In genomic region chr16:67195676-67196075, GRCh38 we compare ENCODE assay signal across 18 cellular contexts. TPM values are rescaled to one million over a fixed set of nuclear protein-coding genes. Genes with fewer than 3 reads are reported as not detected.
DNase-seq lines count a peak whose midpoint lies in the region; ATAC-seq, FAIRE-seq and TF ChIP-seq lines count a peak whose summit lies in the region.
"Had no signal": no experiment of that assay in that cellular context is flagged by ENCODE, and none has a peak within 500 bp of the region (broad histone marks: within the 10 kb centered on the region; RNA-seq: fewer than 3 reads in every experiment).

No MANE protein-coding gene starts in this region.

- POLR2A ChIA-PET in HCT116 (lab: Charles Lee), result interaction anchor here (0.8 kb wide), 1 partner anchor 235 kb away, joined by 3 read pairs; the partner anchor contains the start of gene CES3

- H3K4me1 ChIP-seq in HCT116 (ENCODE audit: control insufficient read depth in 1 of 2, insufficient read depth in 2 of 2, low read length in 2 of 2) (peaks cover 26 to 52% of the 10 kb centered on the region in 2 experiments), astrocyte (ENCODE audit: insufficient read depth, low read length) (peaks cover 15% of the 10 kb centered on the region), aorta (ENCODE audit: control insufficient read depth in 1 of 2, insufficient read depth in 2 of 2, low read length in 2 of 2) (no peaks in the 10 kb centered on the region)

- TF ChIP-seq CTCF in HCT116 (IDR thresholded peaks at IDR 0.05 in 2 of 3, conservative IDR thresholded peaks at IDR 0.05 in 1 of 3; ENCODE audit: borderline replicate concordance in 1 of 3, insufficient read depth in 1 of 3, low read depth in 2 of 3, low read length in 2 of 3) (no peak), astrocyte (IDR thresholded peaks at IDR 0.05; ENCODE audit: insufficient read depth, low read depth, low read length) (no peak), neural crest cell (conservative IDR thresholded peaks at IDR 0.05) (no peak)

- ATAC-seq in activated T-cell treated with anti-CD3 and anti-CD28 coated beads, Interleukin-2, amount 50 U/mL, for 4 hours, result no peak
- no peak for ATAC-seq in HCT116
- ATAC-seq in aorta (ENCODE audit: low FRiP score), result no peak
- ATAC-seq: A549 had no signal

- H3K9me2 ChIP-seq in HCT116 (ENCODE audit: insufficient read depth), result no peaks in the 10 kb centered on the region

- RAD21 ChIA-PET in HCT116 (lab: Charles Lee; ENCODE audit: low non-redundant PET in 1 of 2, low total read pairs in 2 of 2, uncharacterized antibody in 2 of 2, unreplicated experiment in 2 of 2), result no interaction called here

- peaks cover 52% of the 10 kb centered on the region for H3K4me1 Mint-ChIP-seq in activated T-cell treated with anti-CD3 and anti-CD28 coated beads, Interleukin-2, amount 50 U/mL, for 24 hours (ENCODE audit: low read depth)
- H3K4me1 Mint-ChIP-seq in activated T-cell treated with anti-CD3 and anti-CD28 coated beads, Interleukin-2, amount 50 U/mL, for 4 hours (ENCODE audit: low read depth), result peaks cover 35% of the 10 kb centered on the region
- H3K4me1 Mint-ChIP-seq in astrocyte (ENCODE audit: low read depth, unreplicated experiment) (peaks cover 16% of the 10 kb centered on the region), neural crest cell (peaks cover 31% of the 10 kb centered on the region)

- BruUV-seq in HCT116 (replicated peaks; lab: Mats Ljungman, UMichigan), result no TSS peak

- H3K9ac ChIP-seq in HCT116 (ENCODE audit: low read length) (no peak overlapping the region), astrocyte (ENCODE audit: low read length) (no peak overlapping the region)

- no peaks in the 10 kb centered on the region for H3K9me3 ChIP-seq in HCT116 (ENCODE audit: control insufficient read depth in 1 of 2, insufficient read depth in 1 of 2, low read depth in 1 of 2, low read length in 2 of 2)
- H3K9me3 ChIP-seq in astrocyte (ENCODE audit: insufficient read depth, low read depth, low read length), result no peaks in the 10 kb centered on the region
- no peaks in the 10 kb centered on the region for H3K9me3 ChIP-seq in aorta (ENCODE audit: control insufficient read depth, low read length)
- H3K9me3 ChIP-seq: A549 had no signal

- intact Hi-C loops in HCT116 (cut with micrococcal nuclease), result no loop called here
- intact Hi-C loops in aorta (cut with DNase I), result no loop called here

- H3K4me2 ChIP-seq in HCT116 (ENCODE audit: low read length) (no peak overlapping the region), astrocyte (ENCODE audit: low read length) (no peak overlapping the region)
- H3K4me2 ChIP-seq: A549 had no signal

- TF ChIP-seq RAD21 in HCT116 (IDR thresholded peaks at IDR 0.05; ENCODE audit: low read depth), result no peak

- H3K79me2 ChIP-seq in HCT116 (ENCODE audit: insufficient read depth, low read length) (peaks cover 60% of the 10 kb centered on the region), astrocyte (ENCODE audit: insufficient read depth, low read length) (peaks cover 40% of the 10 kb centered on the region)

- peak overlapping the region; percentile 94 for H3K27ac Mint-ChIP-seq in activated T-cell treated with anti-CD3 and anti-CD28 coated beads, Interleukin-2, amount 50 U/mL, for 24 hours
- no peak overlapping the region for H3K27ac Mint-ChIP-seq in astrocyte (ENCODE audit: unreplicated experiment)
- no peak overlapping the region for H3K27ac Mint-ChIP-seq in neural crest cell (ENCODE audit: unreplicated experiment)

- H2AFZ ChIP-seq in HCT116 (ENCODE audit: low read depth, low read length, poor library complexity, severe bottlenecking) (no peak overlapping the region), astrocyte (ENCODE audit: low read depth, low read length) (no peak overlapping the region)

- H3K9me3 Mint-ChIP-seq in activated T-cell treated with anti-CD3 and anti-CD28 coated beads, Interleukin-2, amount 50 U/mL, for 24 hours, result no peaks in the 10 kb centered on the region
- no peaks in the 10 kb centered on the region for H3K9me3 Mint-ChIP-seq in activated T-cell treated with anti-CD3 and anti-CD28 coated beads, Interleukin-2, amount 50 U/mL, for 4 hours
- no peaks in the 10 kb centered on the region for H3K9me3 Mint-ChIP-seq in astrocyte (ENCODE audit: unreplicated experiment)
- no peaks in the 10 kb centered on the region for H3K9me3 Mint-ChIP-seq in neural crest cell
- H3K9me3 Mint-ChIP-seq: IgD-negative memory B cell had no signal

- H3K27me3 Mint-ChIP-seq in activated T-cell treated with anti-CD3 and anti-CD28 coated beads, Interleukin-2, amount 50 U/mL, for 24 hours, result no peaks in the 10 kb centered on the region
- H3K27me3 Mint-ChIP-seq in activated T-cell treated with anti-CD3 and anti-CD28 coated beads, Interleukin-2, amount 50 U/mL, for 4 hours (ENCODE audit: low read depth), result no peaks in the 10 kb centered on the region
- no peaks in the 10 kb centered on the region for H3K27me3 Mint-ChIP-seq in astrocyte (ENCODE audit: low read depth, unreplicated experiment)
- H3K27me3 Mint-ChIP-seq in neural crest cell (ENCODE audit: low read depth), result no peaks in the 10 kb centered on the region
- H3K27me3 Mint-ChIP-seq: IgD-negative memory B cell had no signal

- H3K27ac ChIP-seq in HCT116 (ENCODE audit: low read depth, low read length) (peak overlapping the region; percentile 21; the same call in 1 of the 2 replicates), astrocyte (ENCODE audit: low read depth, low read length) (no peak overlapping the region), aorta (ENCODE audit: low read depth in 1 of 2, low read length in 2 of 2) (no peak overlapping the region), substantia nigra (ENCODE audit: low read depth, low read length, poor library complexity, severe bottlenecking) (no peak overlapping the region)
- H3K27ac ChIP-seq: A549 had no signal

- H3K4me3 Mint-ChIP-seq in activated T-cell treated with anti-CD3 and anti-CD28 coated beads, Interleukin-2, amount 50 U/mL, for 24 hours, result no peak overlapping the region
- no peak overlapping the region for H3K4me3 Mint-ChIP-seq in activated T-cell treated with anti-CD3 and anti-CD28 coated beads, Interleukin-2, amount 50 U/mL, for 4 hours
- H3K4me3 Mint-ChIP-seq in astrocyte (ENCODE audit: unreplicated experiment), result peak overlapping the region; percentile 5
- H3K4me3 Mint-ChIP-seq in neural crest cell, result peak overlapping the region; percentile 80

- TF ChIP-seq POLR2A in HCT116 (IDR thresholded peaks at IDR 0.05; ENCODE audit: borderline replicate concordance, extremely low read depth, insufficient read depth, insufficient read length), result no peak

- H4K20me1 ChIP-seq in HCT116 (ENCODE audit: insufficient read depth) (no peaks in the 10 kb centered on the region; the same call in 1 of the 2 replicates), astrocyte (ENCODE audit: insufficient read depth, low read length) (peaks cover 66% of the 10 kb centered on the region)

- peaks cover 24 to 40% of the 10 kb centered on the region in 2 experiments; a peak in 3 of 4 replicates for H3K36me3 ChIP-seq in HCT116 (ENCODE audit: control insufficient read depth in 1 of 2, insufficient read depth in 2 of 2, low read length in 2 of 2)
- peaks cover 35% of the 10 kb centered on the region for H3K36me3 ChIP-seq in astrocyte (ENCODE audit: insufficient read depth, low read length)
- peaks cover 0 to 15% of the 10 kb centered on the region in 2 donors for H3K36me3 ChIP-seq in aorta (ENCODE audit: control insufficient read depth in 1 of 2, insufficient read depth in 2 of 2, low read length in 1 of 2)

- peaks cover 75% of the 10 kb centered on the region for H3K36me3 Mint-ChIP-seq in activated T-cell treated with anti-CD3 and anti-CD28 coated beads, Interleukin-2, amount 50 U/mL, for 24 hours (ENCODE audit: low read depth)
- H3K36me3 Mint-ChIP-seq in activated T-cell treated with anti-CD3 and anti-CD28 coated beads, Interleukin-2, amount 50 U/mL, for 4 hours (ENCODE audit: insufficient read depth), result peaks cover 35% of the 10 kb centered on the region
- H3K36me3 Mint-ChIP-seq in astrocyte (ENCODE audit: low read depth, unreplicated experiment), result peaks cover 22% of the 10 kb centered on the region
- peaks cover 9% of the 10 kb centered on the region for H3K36me3 Mint-ChIP-seq in neural crest cell (ENCODE audit: low read depth)

- H3K4me3 ChIP-seq in HCT116 (replicated peaks in 1 of 2; ENCODE audit: low read depth in 1 of 2, low read length in 2 of 2) (no peak overlapping the region), astrocyte (ENCODE audit: insufficient read depth, low read depth, low read length) (no peak overlapping the region), aorta (ENCODE audit: low read length in 2 of 2) (no peak overlapping the region)
- H3K4me3 ChIP-seq: A549 had no signal

- DNase-seq in activated T-cell treated with anti-CD3 and anti-CD28 coated beads, Interleukin-2, amount 50 U/mL, for 24 hours, result no peak
- DNase-seq in activated T-cell treated with anti-CD3 and anti-CD28 coated beads, Interleukin-2, amount 50 U/mL, for 4 hours, result no peak
- DNase-seq in HCT116 (ENCODE audit: low read depth, low spot score), result no peak
- no peak for DNase-seq in astrocyte (ENCODE audit: low read depth)
- no peak for DNase-seq in neural crest cell (ENCODE audit: low read depth, low spot score)
- DNase-seq in DMS153 treated with DMSO at 0.1 percent for 48 hours (lab: John Stamatoyannopoulos, UW; ENCODE audit: unreplicated experiment), result no peak
- DNase-seq in aorta, result no peak
- no peak for DNase-seq in substantia nigra (lab: John Stamatoyannopoulos, UW)
- DNase-seq: H7; NCI-H1436; NCI-H2029 treated with DMSO at 0.1 percent for 48 hours; NCI-H226; NCI-H526; NK-92 treated with Interleukin-12 subunit alpha and Interleukin-12 subunit beta, amount 100 ng/mL, for 24 hours; OCI-M1 had no signal

- CTCF ChIA-PET in HCT116 (lab: Charles Lee), result no interaction called here

- no peak for FAIRE-seq in astrocyte (lab: Jason Lieb, UNC)
- FAIRE-seq: A549, GM18507 had no signal

- 86 to 87% methylated on average over 5 of the region's 5 CpGs for WGBS in aorta, 2 donors

- H3K27me3 ChIP-seq in HCT116 (ENCODE audit: insufficient read depth, low read length) (no peaks in the 10 kb centered on the region), astrocyte (ENCODE audit: insufficient read depth, low read length) (no peaks in the 10 kb centered on the region), aorta (ENCODE audit: control insufficient read depth in 1 of 2, insufficient read depth in 2 of 2, low read length in 1 of 2) (no peaks in the 10 kb centered on the region)

RNA-seq across cellular contexts. Expression of gene ELMO3, which starts 3.3 kb away (rescaled TPM):
- 1 to 10 TPM; 5.1 to 5.9 (median 5.3) TPM for total RNA-seq in activated T-cell treated with anti-CD3 and anti-CD28 coated beads, Interleukin-2, amount 50 U/mL, for 4 hours
- 45.8 TPM for total RNA-seq in HCT116 (2021; ENCODE audit: unreplicated experiment)
- polyA plus RNA-seq in HCT116 (2012), result 53.4 and 60.6 TPM in 2 replicates
- total RNA-seq in astrocyte, result 1.2 and 1.4 TPM in 2 replicates
- total RNA-seq in neural crest cell, result 3.9 and 4.5 TPM in 2 replicates
- 1 to 10 TPM in 1 of 2 donors, under 1 TPM in 1; 0.97 to 3.4 TPM for total RNA-seq in aorta
- 1 to 10 TPM; 5.8 to 7.4 TPM for polyA plus RNA-seq in aorta

RNA-seq across cellular contexts. Expression of gene E2F4, which starts 3.7 kb away (rescaled TPM):
- total RNA-seq in activated T-cell treated with anti-CD3 and anti-CD28 coated beads, Interleukin-2, amount 50 U/mL, for 4 hours, result 100 to 1,000 TPM; 195 to 201 (median 198) TPM
- total RNA-seq in HCT116 (2021; ENCODE audit: unreplicated experiment) (114 TPM), astrocyte (44.7 and 51.2 TPM in 2 replicates), neural crest cell (89.7 and 97.0 TPM in 2 replicates), aorta (10 to 100 TPM; 54.2 to 58.1 TPM)
- polyA plus RNA-seq in HCT116 (2012), result 92.8 and 99.8 TPM in 2 replicates
- polyA plus RNA-seq in aorta, result 10 to 100 TPM; 27.9 to 50.2 TPM

RNA-seq across cellular contexts. Expression of gene EXOC3L1, which starts 5.7 kb away (rescaled TPM):
- total RNA-seq in activated T-cell treated with anti-CD3 and anti-CD28 coated beads, Interleukin-2, amount 50 U/mL, for 4 hours, result not detected
- total RNA-seq in HCT116 (2021; ENCODE audit: unreplicated experiment), result 0.30 TPM
- polyA plus RNA-seq in HCT116 (2012), result 0.14 and 0.16 TPM in 2 replicates
- 0.45 and 0.62 TPM in 2 replicates for total RNA-seq in astrocyte
- total RNA-seq in neural crest cell, result 0.30 and 0.44 TPM in 2 replicates
- total RNA-seq in aorta, result 1 to 10 TPM; 1.3 to 4.4 TPM
- polyA plus RNA-seq in aorta, result 1 to 10 TPM in 1 of 2 donors, under 1 TPM in 1; 0.51 to 1.8 TPM
- polyA plus RNA-seq: IgD-negative memory B cell had no signal

RNA-seq across cellular contexts. Expression of gene MATCAP1, which starts 11.9 kb away (rescaled TPM):
- total RNA-seq in activated T-cell treated with anti-CD3 and anti-CD28 coated beads, Interleukin-2, amount 50 U/mL, for 4 hours, result 10 to 100 TPM; 10.1 to 15.5 (median 14.7) TPM
- 38.7 TPM for total RNA-seq in HCT116 (2021; ENCODE audit: unreplicated experiment)
- polyA plus RNA-seq in HCT116 (2012), result 29.7 and 41.0 TPM in 2 replicates
- 26.1 TPM in 2 replicates for total RNA-seq in astrocyte
- 90.9 and 97.7 TPM in 2 replicates for total RNA-seq in neural crest cell
- total RNA-seq in aorta, result 10 to 100 TPM; 18.1 to 33.8 TPM
- polyA plus RNA-seq in aorta, result 10 to 100 TPM in 1 of 2 donors, 1 to 10 TPM in 1; 3.0 to 45.7 TPM

RNA-seq across cellular contexts. Expression of gene NOL3, which starts 25.3 kb away (rescaled TPM):
- 1 to 10 TPM in 2 of 3 donors, under 1 TPM in 1; 0.99 to 3.7 (median 1.4) TPM for total RNA-seq in activated T-cell treated with anti-CD3 and anti-CD28 coated beads, Interleukin-2, amount 50 U/mL, for 4 hours
- total RNA-seq in HCT116 (2021; ENCODE audit: unreplicated experiment), result 54.0 TPM
- polyA plus RNA-seq in HCT116 (2012), result 76.0 and 87.8 TPM in 2 replicates
- total RNA-seq in astrocyte, result 9.5 and 10.9 TPM in 2 replicates
- 4.5 and 5.8 TPM in 2 replicates for total RNA-seq in neural crest cell
- total RNA-seq in aorta, result 10 to 100 TPM; 24.4 to 47.2 TPM
- polyA plus RNA-seq in aorta, result 100 to 1,000 TPM in 1 of 2 donors, 10 to 100 TPM in 1; 67.5 to 122 TPM
- polyA plus RNA-seq: IgD-negative memory B cell had no signal

Comparison
In these comparisons a context has a peak if more than half of its experiments do, and no peak if none do; other contexts are left out.
1. H3K4me3 Mint-ChIP-seq: peak in astrocyte (single experiment) and neural crest cell (single experiment); none in activated T-cell treated with anti-CD3 and anti-CD28 coated beads, Interleukin-2, amount 50 U/mL, for 24 hours (single experiment) and activated T-cell treated with anti-CD3 and anti-CD28 coated beads, Interleukin-2, amount 50 U/mL, for 4 hours (single experiment).